ENCODE assay signal across 17 cellular contexts in the genomic region with DNA sequence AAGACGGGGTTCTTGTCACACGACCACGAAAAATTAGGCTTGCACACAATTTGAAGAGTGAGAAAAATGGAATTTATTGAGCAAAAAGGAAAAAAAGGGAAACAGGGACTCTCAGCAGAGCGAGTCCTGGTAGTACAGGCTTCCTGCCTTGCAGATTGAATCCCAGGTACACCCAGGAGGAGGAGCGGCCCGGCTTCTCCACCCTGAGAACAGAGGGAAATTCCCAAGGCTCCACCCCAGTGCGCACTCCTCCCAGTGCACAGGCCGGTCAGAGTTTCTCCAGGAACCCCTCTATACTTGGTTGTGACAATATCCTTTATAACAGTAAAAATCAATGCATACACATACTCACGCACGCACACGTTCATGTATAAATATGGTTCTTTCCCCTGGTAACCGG. TPM values are rescaled to one million over a fixed set of nuclear protein-coding genes. Genes with fewer than 3 reads are reported as not detected.
A peak's percentile ranks its signal among the peaks of the same experiment; 100 is the strongest.
DNase-seq lines count a peak whose midpoint lies in the region; ATAC-seq and TF ChIP-seq lines count a peak whose summit lies in the region.
"Had no signal": no experiment of that assay in that cellular context is flagged by ENCODE, and none has a peak within 500 bp of the region (broad histone marks: within the 10 kb centered on the region; RNA-seq: fewer than 3 reads in every experiment).

No MANE protein-coding gene starts in this region.

- TF ChIP-seq CTCF in endodermal cell (conservative IDR thresholded peaks at IDR 0.05) = no peak

- H3K4me3 ChIP-seq in endodermal cell (ENCODE audit: low read length) = no peak overlapping the region
- H3K4me3 ChIP-seq: A549, K562 had no signal

- no peaks in the 10 kb centered on the region for H3K9me3 Mint-ChIP-seq in endodermal cell
- H3K9me3 Mint-ChIP-seq: CD4-positive, alpha-beta T cell had no signal

- no peaks in the 10 kb centered on the region for H3K9me3 ChIP-seq in endodermal cell (ENCODE audit: control insufficient read depth, low read length)
- H3K9me3 ChIP-seq: A549, Caco-2 had no signal

- 92 to 93% methylated on average over 12 of the region's 12 CpGs for WGBS in endodermal cell (ENCODE audit: insufficient coverage in 1 of 2, insufficient read length in 1 of 2), 2 experiments

- H3K36me3 ChIP-seq in endodermal cell (ENCODE audit: control insufficient read depth, insufficient read depth, low read length) = no peaks in the 10 kb centered on the region

- H3K27ac ChIP-seq in endodermal cell (ENCODE audit: low read depth, low read length) = no peak overlapping the region
- H3K27ac ChIP-seq: 22Rv1, A549, C4-2B, HL-60 had no signal

- H3K4me1 Mint-ChIP-seq in endodermal cell = peaks cover 5% of the 10 kb centered on the region

- H3K4me3 Mint-ChIP-seq in endodermal cell = no peak overlapping the region
- H3K4me3 Mint-ChIP-seq: CD4-positive, alpha-beta T cell had no signal

- no peak overlapping the region for H3K27ac Mint-ChIP-seq in endodermal cell
- H3K27ac Mint-ChIP-seq: CD4-positive, alpha-beta T cell had no signal

- H3K9ac ChIP-seq in endodermal cell (ENCODE audit: extremely low read depth, low read length, poor library complexity, severe bottlenecking) = no peak overlapping the region

- H3K36me3 Mint-ChIP-seq in endodermal cell (ENCODE audit: low read depth) = no peaks in the 10 kb centered on the region

- no peaks in the 10 kb centered on the region for H3K4me1 ChIP-seq in endodermal cell (ENCODE audit: control insufficient read depth, insufficient read depth, low read length)
- H3K4me1 ChIP-seq: A549, Caco-2 had no signal

- DNase-seq in Right ventricle myocardium superior = peak; percentile 37
- DNase-seq in cardiac septum (ENCODE audit: low spot score) = no peak
- DNase-seq in endodermal cell = peak; percentile 46
- DNase-seq in left colon = peak in 1 of 2 donors; percentile 26
- DNase-seq: AML-193; Caco-2; CD4-positive, alpha-beta T cell; HCEC 1CT; IMR-90 had no signal

- no peaks in the 10 kb centered on the region for H3K27me3 Mint-ChIP-seq in endodermal cell (ENCODE audit: insufficient read depth)
- H3K27me3 Mint-ChIP-seq: CD4-positive, alpha-beta T cell had no signal

- intact Hi-C loops in Right ventricle myocardium superior (cut with DNase I) (no loop called here), cardiac septum (cut with DNase I) (no loop called here), left colon (cut with DNase I, micrococcal nuclease) (no loop called here)

- ATAC-seq in Right ventricle myocardium superior (ENCODE audit: poor library complexity) (no peak), left colon (peak; percentile 77), GM18907 (IDR thresholded peaks at IDR 0.05; ENCODE audit: unreplicated experiment) (no peak), GM18498 (IDR thresholded peaks at IDR 0.05; ENCODE audit: unreplicated experiment) (no peak), GM19324 (IDR thresholded peaks at IDR 0.05; ENCODE audit: low FRiP score, unreplicated experiment) (no peak)
- ATAC-seq: A549, K562 had no signal

- H3K27me3 ChIP-seq in endodermal cell (ENCODE audit: control insufficient read depth, insufficient read depth, low read length, poor library complexity, severe bottlenecking) = no peaks in the 10 kb centered on the region

RNA-seq across cellular contexts. Expression of a gene that starts 22.0 kb away (rescaled TPM):
- 21.2 TPM for total RNA-seq in Right ventricle myocardium superior
- total RNA-seq in cardiac septum = 22.0 TPM
- 1 to 10 TPM; 3.3 to 3.8 TPM for total RNA-seq in endodermal cell
- 1.2 TPM for polyA plus RNA-seq in endodermal cell (2013, experiment 1 of 2)
- polyA plus RNA-seq in endodermal cell (2013, experiment 2 of 2) = 1.1 TPM
- total RNA-seq in left colon = 100 to 1,000 TPM; 164 to 234 TPM
